In genomic region chr10:90227259-90227658, GRCh38 we compare ENCODE assay signal across 11 cellular contexts.
DNase-seq lines count a peak whose midpoint lies in the region; ATAC-seq lines count a peak whose summit lies in the region.
"Had no signal": no experiment of that assay in that cellular context is flagged by ENCODE, and none has a peak within 500 bp of the region (broad histone marks: within the 10 kb centered on the region; RNA-seq: fewer than 3 reads in every experiment).

No MANE protein-coding gene starts in this region.

- H3K9ac ChIP-seq in adipocyte (ENCODE audit: low read length) = no peak overlapping the region
- H3K9ac ChIP-seq: parathyroid adenoma had no signal

- no peak for ATAC-seq in HG02870 (IDR thresholded peaks at IDR 0.05; ENCODE audit: unreplicated experiment)
- ATAC-seq in GM18517 (IDR thresholded peaks at IDR 0.05; ENCODE audit: unreplicated experiment) = no peak
- ATAC-seq in GM19324 (IDR thresholded peaks at IDR 0.05; ENCODE audit: low FRiP score, unreplicated experiment) = no peak

- peak; percentile 91 for DNase-seq in Daoy (ENCODE audit: low read depth)
- peak; percentile 0 for DNase-seq in KG1 (lab: John Stamatoyannopoulos, UW)
- DNase-seq in adipocyte (ENCODE audit: low read depth) = peak; percentile 42
- DNase-seq in putamen (ENCODE audit: low spot score) = peak; percentile 25
- no peak for DNase-seq in UCSD-AML1 (lab: John Stamatoyannopoulos, UW; ENCODE audit: unreplicated experiment)
- DNase-seq: HFFc6, islet precursor cell had no signal

- H3K4me1 ChIP-seq in adipocyte (ENCODE audit: control insufficient read depth, insufficient read depth, low read length) = peaks cover 35% of the 10 kb centered on the region

- H3K27me3 ChIP-seq in adipocyte (replicated peaks; ENCODE audit: control insufficient read depth, insufficient read depth, low read length) = no peaks in the 10 kb centered on the region

- no peak overlapping the region for H3K4me3 ChIP-seq in adipocyte (ENCODE audit: low read length)

- no peaks in the 10 kb centered on the region for H3K36me3 ChIP-seq in adipocyte (ENCODE audit: control insufficient read depth, insufficient read depth, low read length, severe bottlenecking)

- peaks cover 6% of the 10 kb centered on the region for H3K9me3 ChIP-seq in adipocyte (ENCODE audit: control insufficient read depth, low read length)
